In the genomic region with DNA sequence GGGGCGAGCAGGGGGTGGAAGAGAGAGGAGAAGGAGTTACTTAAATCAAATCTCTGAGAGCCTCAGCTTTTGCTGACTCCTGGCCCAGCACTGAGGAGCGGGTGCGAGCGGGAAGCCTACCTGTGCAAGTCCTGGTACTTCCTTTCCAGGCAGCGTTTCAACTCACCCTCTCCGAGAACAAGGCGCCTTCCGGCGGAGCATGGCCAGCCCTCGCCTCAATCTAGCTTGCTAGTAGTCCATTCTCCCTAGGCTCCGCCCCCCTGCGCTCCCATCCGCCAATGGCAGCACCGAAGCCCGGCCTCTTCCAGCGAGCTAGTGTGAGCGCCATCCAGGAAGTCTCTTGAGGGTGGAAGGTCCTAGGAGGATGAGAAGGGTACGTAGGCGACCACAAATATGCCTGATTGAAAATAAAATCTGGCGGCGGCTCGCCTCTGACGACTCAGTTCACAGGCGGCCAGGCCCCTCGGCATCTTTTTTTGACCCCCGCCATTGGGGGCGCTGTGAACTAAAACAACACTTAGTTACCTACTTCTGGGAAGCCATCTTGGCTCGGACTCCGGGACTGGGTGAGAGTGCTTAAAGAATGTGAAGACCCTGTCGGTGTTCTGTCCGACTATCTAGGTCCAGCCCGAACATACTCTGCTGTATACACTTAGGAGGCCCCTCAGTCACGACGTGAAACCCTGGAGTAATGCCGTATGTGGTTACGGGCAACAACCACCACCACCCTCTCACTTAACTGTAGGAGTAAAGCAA, we compare ENCODE assay signal across 1 cellular context.
TF ChIP-seq lines count a peak whose summit lies in the region.

A gene with protein sequence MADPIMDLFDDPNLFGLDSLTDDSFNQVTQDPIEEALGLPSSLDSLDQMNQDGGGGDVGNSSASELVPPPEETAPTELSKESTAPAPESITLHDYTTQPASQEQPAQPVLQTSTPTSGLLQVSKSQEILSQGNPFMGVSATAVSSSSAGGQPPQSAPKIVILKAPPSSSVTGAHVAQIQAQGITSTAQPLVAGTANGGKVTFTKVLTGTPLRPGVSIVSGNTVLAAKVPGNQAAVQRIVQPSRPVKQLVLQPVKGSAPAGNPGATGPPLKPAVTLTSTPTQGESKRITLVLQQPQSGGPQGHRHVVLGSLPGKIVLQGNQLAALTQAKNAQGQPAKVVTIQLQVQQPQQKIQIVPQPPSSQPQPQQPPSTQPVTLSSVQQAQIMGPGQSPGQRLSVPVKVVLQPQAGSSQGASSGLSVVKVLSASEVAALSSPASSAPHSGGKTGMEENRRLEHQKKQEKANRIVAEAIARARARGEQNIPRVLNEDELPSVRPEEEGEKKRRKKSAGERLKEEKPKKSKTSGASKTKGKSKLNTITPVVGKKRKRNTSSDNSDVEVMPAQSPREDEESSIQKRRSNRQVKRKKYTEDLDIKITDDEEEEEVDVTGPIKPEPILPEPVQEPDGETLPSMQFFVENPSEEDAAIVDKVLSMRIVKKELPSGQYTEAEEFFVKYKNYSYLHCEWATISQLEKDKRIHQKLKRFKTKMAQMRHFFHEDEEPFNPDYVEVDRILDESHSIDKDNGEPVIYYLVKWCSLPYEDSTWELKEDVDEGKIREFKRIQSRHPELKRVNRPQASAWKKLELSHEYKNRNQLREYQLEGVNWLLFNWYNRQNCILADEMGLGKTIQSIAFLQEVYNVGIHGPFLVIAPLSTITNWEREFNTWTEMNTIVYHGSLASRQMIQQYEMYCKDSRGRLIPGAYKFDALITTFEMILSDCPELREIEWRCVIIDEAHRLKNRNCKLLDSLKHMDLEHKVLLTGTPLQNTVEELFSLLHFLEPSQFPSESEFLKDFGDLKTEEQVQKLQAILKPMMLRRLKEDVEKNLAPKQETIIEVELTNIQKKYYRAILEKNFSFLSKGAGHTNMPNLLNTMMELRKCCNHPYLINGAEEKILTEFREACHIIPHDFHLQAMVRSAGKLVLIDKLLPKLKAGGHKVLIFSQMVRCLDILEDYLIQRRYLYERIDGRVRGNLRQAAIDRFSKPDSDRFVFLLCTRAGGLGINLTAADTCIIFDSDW (N-terminal part only) (minus strand): TSS at position 212 of the 756 bp plus-strand sequence. CDS start 24,480 bp downstream, outside the sequence.

TF ChIP-seq in HEK293, 187 proteins besides CTCF, POLR2A, EP300 and RAD21 (continued from another document):
- TF ChIP-seq PATZ1 (tag by site-specific recombination; IDR thresholded peaks at IDR 0.05) (peak; percentile 63), ZNF600 (tag by site-specific recombination; IDR thresholded peaks at IDR 0.05) (peak; percentile 24)
- TF ChIP-seq, protein P1, sequence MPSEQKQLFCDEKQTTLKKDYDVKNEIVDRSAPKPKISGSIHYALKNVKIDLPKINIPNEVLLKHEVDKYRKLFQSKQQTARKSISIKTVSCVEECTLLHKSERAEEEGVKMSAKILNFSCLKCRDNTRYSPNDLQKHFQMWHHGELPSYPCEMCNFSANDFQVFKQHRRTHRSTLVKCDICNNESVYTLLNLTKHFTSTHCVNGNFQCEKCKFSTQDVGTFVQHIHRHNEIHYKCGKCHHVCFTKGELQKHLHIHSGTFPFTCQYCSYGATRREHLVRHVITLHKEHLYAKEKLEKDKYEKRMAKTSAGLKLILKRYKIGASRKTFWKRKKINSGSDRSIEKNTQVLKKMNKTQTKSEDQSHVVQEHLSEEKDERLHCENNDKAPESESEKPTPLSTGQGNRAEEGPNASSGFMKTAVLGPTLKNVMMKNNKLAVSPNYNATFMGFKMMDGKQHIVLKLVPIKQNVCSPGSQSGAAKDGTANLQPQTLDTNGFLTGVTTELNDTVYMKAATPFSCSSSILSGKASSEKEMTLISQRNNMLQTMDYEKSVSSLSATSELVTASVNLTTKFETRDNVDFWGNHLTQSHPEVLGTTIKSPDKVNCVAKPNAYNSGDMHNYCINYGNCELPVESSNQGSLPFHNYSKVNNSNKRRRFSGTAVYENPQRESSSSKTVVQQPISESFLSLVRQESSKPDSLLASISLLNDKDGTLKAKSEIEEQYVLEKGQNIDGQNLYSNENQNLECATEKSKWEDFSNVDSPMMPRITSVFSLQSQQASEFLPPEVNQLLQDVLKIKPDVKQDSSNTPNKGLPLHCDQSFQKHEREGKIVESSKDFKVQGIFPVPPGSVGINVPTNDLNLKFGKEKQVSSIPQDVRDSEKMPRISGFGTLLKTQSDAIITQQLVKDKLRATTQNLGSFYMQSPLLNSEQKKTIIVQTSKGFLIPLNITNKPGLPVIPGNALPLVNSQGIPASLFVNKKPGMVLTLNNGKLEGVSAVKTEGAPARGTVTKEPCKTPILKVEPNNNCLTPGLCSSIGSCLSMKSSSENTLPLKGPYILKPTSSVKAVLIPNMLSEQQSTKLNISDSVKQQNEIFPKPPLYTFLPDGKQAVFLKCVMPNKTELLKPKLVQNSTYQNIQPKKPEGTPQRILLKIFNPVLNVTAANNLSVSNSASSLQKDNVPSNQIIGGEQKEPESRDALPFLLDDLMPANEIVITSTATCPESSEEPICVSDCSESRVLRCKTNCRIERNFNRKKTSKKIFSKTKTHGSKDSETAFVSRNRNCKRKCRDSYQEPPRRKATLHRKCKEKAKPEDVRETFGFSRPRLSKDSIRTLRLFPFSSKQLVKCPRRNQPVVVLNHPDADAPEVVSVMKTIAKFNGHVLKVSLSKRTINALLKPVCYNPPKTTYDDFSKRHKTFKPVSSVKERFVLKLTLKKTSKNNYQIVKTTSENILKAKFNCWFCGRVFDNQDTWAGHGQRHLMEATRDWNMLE (tag by site-specific recombination; conservative IDR thresholded peaks at IDR 0.05; ENCODE audit: low read depth), result peak; percentile 54
